Comparison of ENCODE assay signal across 2 cellular contexts in genomic region chr2:7607774-7608173, GRCh38.
TF ChIP-seq lines count a peak whose summit lies in the region.

No MANE protein-coding gene starts in this region.

TF ChIP-seq in GM23338, 12 proteins besides CTCF, POLR2A, EP300 and RAD21:
- TF ChIP-seq POLR2AphosphoS5 (IDR thresholded peaks at IDR 0.05; ENCODE audit: low read depth) (no peak), EZH2phosphoT487 (IDR thresholded peaks at IDR 0.05; ENCODE audit: unreplicated experiment) (no peak), CREB1 (CRISPR knock-in tag; IDR thresholded peaks at IDR 0.05; ENCODE audit: low read depth) (no peak), STAT1 (IDR thresholded peaks at IDR 0.05; ENCODE audit: unreplicated experiment) (no peak), ETS1 (IDR thresholded peaks at IDR 0.05) (no peak), EZH2 (IDR thresholded peaks at IDR 0.05; ENCODE audit: low read depth, unreplicated experiment) (no peak), NANOG (IDR thresholded peaks at IDR 0.05; ENCODE audit: borderline replicate concordance) (no peak), ZNF331 (CRISPR knock-in tag; IDR thresholded peaks at IDR 0.05; ENCODE audit: low read depth) (no peak), REST (IDR thresholded peaks at IDR 0.05; ENCODE audit: unreplicated experiment) (no peak), ZNF114 (CRISPR knock-in tag; IDR thresholded peaks at IDR 0.05) (no peak), ZNF462 (CRISPR knock-in tag; IDR thresholded peaks at IDR 0.05) (no peak), JUNB (IDR thresholded peaks at IDR 0.05; ENCODE audit: unreplicated experiment) (no peak)
TF ChIP-seq in GM23338: peak in this region for 0.

TF ChIP-seq in GM12878, 131 proteins besides CTCF, POLR2A, EP300 and RAD21:
- no peak for TF ChIP-seq IKZF2 (IDR thresholded peaks at IDR 0.05)
- no peak for TF ChIP-seq MYB (IDR thresholded peaks at IDR 0.05; ENCODE audit: borderline replicate concordance, low read depth, low read length)
- TF ChIP-seq SMARCA5 (IDR thresholded peaks at IDR 0.05), result no peak
- TF ChIP-seq RFX5 (IDR thresholded peaks at IDR 0.05; ENCODE audit: low read depth, low read length), result no peak
- no peak for TF ChIP-seq BCL3 (IDR thresholded peaks at IDR 0.05; ENCODE audit: borderline replicate concordance, insufficient read depth, low read depth, low read length, poor library complexity, severe bottlenecking)
- no peak for TF ChIP-seq CEBPB (IDR thresholded peaks at IDR 0.05; ENCODE audit: borderline replicate concordance in 1 of 2, low read depth in 2 of 2, low read length in 2 of 2)
- no peak for TF ChIP-seq CEBPZ (IDR thresholded peaks at IDR 0.05; ENCODE audit: low read depth, low read length)
- TF ChIP-seq IRF4 (IDR thresholded peaks at IDR 0.05; ENCODE audit: low read depth, low read length), result no peak
- TF ChIP-seq YY1 (IDR thresholded peaks at IDR 0.05; ENCODE audit: low read depth, low read length), result no peak
- no peak for TF ChIP-seq TAF1 (IDR thresholded peaks at IDR 0.05; ENCODE audit: borderline replicate concordance, low read depth, low read length)
- TF ChIP-seq EZH2 (IDR thresholded peaks at IDR 0.05; ENCODE audit: borderline replicate concordance, control insufficient read depth, low read depth, low read length), result no peak
- TF ChIP-seq PAX8 (IDR thresholded peaks at IDR 0.05), result no peak
- no peak for TF ChIP-seq GATAD2B (conservative IDR thresholded peaks at IDR 0.05; ENCODE audit: low read depth)
- TF ChIP-seq CHD2 (IDR thresholded peaks at IDR 0.05; ENCODE audit: borderline replicate concordance, low read depth, low read length), result no peak
- no peak for TF ChIP-seq CBFB (IDR thresholded peaks at IDR 0.05; ENCODE audit: low read depth)
- no peak for TF ChIP-seq CHD1 (IDR thresholded peaks at IDR 0.05; ENCODE audit: low read depth, low read length)
- no peak for TF ChIP-seq BCL11A (IDR thresholded peaks at IDR 0.05; ENCODE audit: low read depth, low read length)
